In genomic region chr18:54165450-54165849, GRCh38 we compare ENCODE assay signal across 1 cellular context.
TF ChIP-seq lines count a peak whose summit lies in the region.

No MANE protein-coding gene starts in this region.

TF ChIP-seq in WTC11, 78 proteins besides CTCF, POLR2A, EP300 and RAD21 (continued from another document):
- TF ChIP-seq ZNF532 (CRISPR knock-in tag; IDR thresholded peaks at IDR 0.05; ENCODE audit: borderline replicate concordance) (no peak), ATF1 (CRISPR knock-in tag; IDR thresholded peaks at IDR 0.05) (no peak), SMAD3 (CRISPR knock-in tag; IDR thresholded peaks at IDR 0.05; ENCODE audit: borderline replicate concordance) (no peak)
